ENCODE assay signal across 11 cellular contexts in the genomic region with DNA sequence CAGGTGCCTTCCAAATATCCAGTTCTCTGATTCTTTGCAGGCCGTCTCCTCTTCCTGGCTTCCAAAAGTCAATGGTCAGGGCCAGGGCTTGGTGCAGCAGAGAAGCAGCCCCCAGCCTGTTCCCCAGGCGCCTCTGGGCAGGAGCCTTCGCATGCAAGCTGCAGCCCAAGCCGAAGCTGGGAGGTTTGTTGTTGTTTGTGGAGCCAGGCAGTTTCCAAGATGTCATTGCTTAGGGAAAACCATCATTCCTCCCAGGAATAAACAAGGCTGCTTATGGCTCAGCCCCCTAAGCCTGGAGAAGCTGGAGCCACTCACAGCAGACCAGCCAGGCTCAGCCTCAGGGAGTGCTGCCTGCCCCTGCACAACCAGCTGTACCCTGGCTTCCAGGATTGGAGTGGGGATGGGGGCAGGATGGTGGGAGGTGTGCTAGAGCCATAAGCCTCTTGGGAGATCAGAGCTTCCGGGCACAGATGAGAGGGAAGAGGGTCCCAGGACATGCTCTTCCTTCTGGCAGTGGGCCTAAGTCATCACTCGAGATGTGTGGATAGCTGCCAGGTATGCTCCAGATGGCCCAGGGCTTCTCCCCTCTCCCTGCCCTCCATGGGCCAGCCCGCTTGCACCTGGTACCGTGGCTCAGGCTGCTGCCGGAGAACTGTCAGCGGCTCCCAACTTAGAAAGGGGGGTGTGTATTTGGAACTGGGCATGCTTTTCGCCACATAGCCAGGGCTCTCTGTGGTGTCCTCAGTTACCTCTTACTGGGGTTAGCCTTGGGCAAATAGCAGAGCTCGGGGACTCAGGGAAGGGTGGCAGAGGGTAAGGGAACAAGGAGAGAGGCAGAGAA.
DNase-seq lines count a peak whose midpoint lies in the region; ATAC-seq, FAIRE-seq and TF ChIP-seq lines count a peak whose summit lies in the region.
"Had no signal": no experiment of that assay in that cellular context is flagged by ENCODE, and none has a peak within 500 bp of the region (broad histone marks: within the 10 kb centered on the region; RNA-seq: fewer than 3 reads in every experiment).

No MANE protein-coding gene starts in this region.

- H2BK12ac ChIP-seq in mesenchymal stem cell (ENCODE audit: low read length in 2 of 2): peak overlapping the region; percentile 18 to 93

- H3K4me1 Mint-ChIP-seq in MCF 10A (ENCODE audit: insufficient read depth, unreplicated experiment): peaks cover 34% of the 10 kb centered on the region
- H3K4me1 Mint-ChIP-seq in activated naive CD8-positive, alpha-beta T cell treated with anti-CD3 and anti-CD28 coated beads, Interleukin-2, amount 50 U/mL, for 24 hours: peaks cover 36% of the 10 kb centered on the region
- peaks cover 26% of the 10 kb centered on the region for H3K4me1 Mint-ChIP-seq in CD14-positive monocyte

- 70% methylated on average over 11 of the region's 12 CpGs for WGBS in mesenchymal stem cell

- no peaks in the 10 kb centered on the region for H3K36me3 ChIP-seq in breast epithelium
- peaks cover 0 to 19% of the 10 kb centered on the region in 2 experiments for H3K36me3 ChIP-seq in mesenchymal stem cell (ENCODE audit: control insufficient read depth in 1 of 2, insufficient read depth in 2 of 2, low read depth in 1 of 2, low read length in 2 of 2)

- no peak overlapping the region for H3K4me3 Mint-ChIP-seq in MCF 10A (ENCODE audit: unreplicated experiment)
- H3K4me3 Mint-ChIP-seq in activated naive CD8-positive, alpha-beta T cell treated with anti-CD3 and anti-CD28 coated beads, Interleukin-2, amount 50 U/mL, for 24 hours: no peak overlapping the region
- H3K4me3 Mint-ChIP-seq in CD14-positive monocyte: no peak overlapping the region

- H4K91ac ChIP-seq in mesenchymal stem cell (ENCODE audit: low read length): peak overlapping the region; percentile 80

- no peak for FAIRE-seq in D721Med (lab: Jason Lieb, UNC)

- TF ChIP-seq CTCF in breast epithelium (IDR thresholded peaks at IDR 0.05) (no peak), MCF 10A (IDR thresholded peaks at IDR 0.05; ENCODE audit: unreplicated experiment) (no peak), D721Med (IDR thresholded peaks at IDR 0.05; ENCODE audit: insufficient read depth, missing control alignments) (no peak), CD14-positive monocyte (IDR thresholded peaks at IDR 0.05) (no peak)

- peak overlapping the region; percentile 43 to 59 for H3K4ac ChIP-seq in mesenchymal stem cell (ENCODE audit: low read depth in 1 of 2, low read length in 2 of 2)

- H3K9ac ChIP-seq in mesenchymal stem cell (ENCODE audit: low read length): no peak overlapping the region

- no peaks in the 10 kb centered on the region for H3K27me3 Mint-ChIP-seq in MCF 10A (ENCODE audit: insufficient read depth, unreplicated experiment)
- no peaks in the 10 kb centered on the region for H3K27me3 Mint-ChIP-seq in activated naive CD8-positive, alpha-beta T cell treated with anti-CD3 and anti-CD28 coated beads, Interleukin-2, amount 50 U/mL, for 24 hours
- peaks cover 2 to 4% (median 3%) of the 10 kb centered on the region in 3 donors for H3K27me3 Mint-ChIP-seq in CD14-positive monocyte (ENCODE audit: low read depth in 3 of 3)

- no peak overlapping the region for H3K4me2 ChIP-seq in mesenchymal stem cell (ENCODE audit: low read length, poor library complexity, severe bottlenecking)

- H3K36me3 Mint-ChIP-seq in MCF 10A (ENCODE audit: insufficient read depth, unreplicated experiment) (no peaks in the 10 kb centered on the region), CD14-positive monocyte (no peaks in the 10 kb centered on the region)
- no peaks in the 10 kb centered on the region for H3K36me3 Mint-ChIP-seq in activated naive CD8-positive, alpha-beta T cell treated with anti-CD3 and anti-CD28 coated beads, Interleukin-2, amount 50 U/mL, for 24 hours (ENCODE audit: low read depth)

- peak overlapping the region; percentile 73 for H2BK15ac ChIP-seq in mesenchymal stem cell (ENCODE audit: low read depth, poor library complexity, severe bottlenecking)

- H2BK120ac ChIP-seq in mesenchymal stem cell (ENCODE audit: low read depth, low read length): no peak overlapping the region

- H3K27ac ChIP-seq in breast epithelium (peak overlapping the region; percentile 17 to 44), mesenchymal stem cell (ENCODE audit: low read length, poor library complexity, severe bottlenecking) (no peak overlapping the region)

- H3K4me3 ChIP-seq in breast epithelium (no peak overlapping the region), mesenchymal stem cell (ENCODE audit: insufficient read depth in 1 of 2, low read depth in 1 of 2, low read length in 2 of 2) (no peak overlapping the region)
- H3K4me3 ChIP-seq: dorsolateral prefrontal cortex had no signal

- POLR2A ChIA-PET in MCF 10A (lab: Yijun Ruan, JAX): no interaction called here

- CTCF ChIA-PET in MCF 10A (lab: Yijun Ruan, JAX): interaction anchor here (1.3 kb wide), 1 partner anchor 87 kb away, joined by 5 read pairs; no protein-coding TSS in a partner anchor

- H3K9me3 ChIP-seq in breast epithelium: no peaks in the 10 kb centered on the region
- H3K9me3 ChIP-seq in mesenchymal stem cell (ENCODE audit: control insufficient read depth, low read length): no peaks in the 10 kb centered on the region

- peak overlapping the region in 1 of 2 experiments; percentile 80 for H3K14ac ChIP-seq in mesenchymal stem cell (ENCODE audit: low read length in 2 of 2)

- peak overlapping the region; percentile 53 for H2AK5ac ChIP-seq in mesenchymal stem cell (ENCODE audit: low read length, severe bottlenecking)

- no peak overlapping the region for H2AFZ ChIP-seq in mesenchymal stem cell (ENCODE audit: low read depth, low read length)

- H3K18ac ChIP-seq in mesenchymal stem cell (ENCODE audit: low read depth in 1 of 2, low read length in 2 of 2): peak overlapping the region; percentile 56 to 71

- no peak for ATAC-seq in activated naive CD8-positive, alpha-beta T cell treated with anti-CD3 and anti-CD28 coated beads, Interleukin-2, amount 50 U/mL, for 24 hours
- no peak for ATAC-seq in HG02981 (IDR thresholded peaks at IDR 0.05; ENCODE audit: unreplicated experiment)

- peaks cover 36% of the 10 kb centered on the region for H3K79me1 ChIP-seq in mesenchymal stem cell (replicated peaks; ENCODE audit: low read length, poor library complexity, severe bottlenecking)

- intact Hi-C loops in breast epithelium (cut with DNase I; ENCODE audit: low total_unique reads): no loop called here
- intact Hi-C loops in MCF 10A (cut with micrococcal nuclease): no loop called here
- intact Hi-C loops in CD14-positive monocyte (cut with micrococcal nuclease): loop anchor here in 1 of 2 donors (5.0 kb wide), 1 partner anchor 41 kb away; no protein-coding TSS in a partner anchor

- H3K27ac Mint-ChIP-seq in MCF 10A (ENCODE audit: low read depth, unreplicated experiment): no peak overlapping the region
- peak overlapping the region; percentile 15 for H3K27ac Mint-ChIP-seq in activated naive CD8-positive, alpha-beta T cell treated with anti-CD3 and anti-CD28 coated beads, Interleukin-2, amount 50 U/mL, for 24 hours
- H3K27ac Mint-ChIP-seq in CD14-positive monocyte: no peak overlapping the region

- H3K23ac ChIP-seq in mesenchymal stem cell (ENCODE audit: low read length in 2 of 2): no peak overlapping the region

- H3K9me3 Mint-ChIP-seq in MCF 10A (ENCODE audit: unreplicated experiment) (no peaks in the 10 kb centered on the region), CD14-positive monocyte (peaks cover 0 to 3% (median 0%) of the 10 kb centered on the region in 7 donors)
- no peaks in the 10 kb centered on the region for H3K9me3 Mint-ChIP-seq in activated naive CD8-positive, alpha-beta T cell treated with anti-CD3 and anti-CD28 coated beads, Interleukin-2, amount 50 U/mL, for 24 hours

- H3K27me3 ChIP-seq in breast epithelium (no peaks in the 10 kb centered on the region), mesenchymal stem cell (ENCODE audit: control insufficient read depth in 1 of 2, insufficient read depth in 1 of 2, low read length in 2 of 2) (peaks cover 0 to 10% of the 10 kb centered on the region in 2 experiments)
- H3K27me3 ChIP-seq: dorsolateral prefrontal cortex had no signal

- H4K8ac ChIP-seq in mesenchymal stem cell (ENCODE audit: low read length): peak overlapping the region; percentile 35

- no peak for DNase-seq in breast epithelium (ENCODE audit: low spot score in 2 of 2)
- no peak for DNase-seq in MCF 10A (ENCODE audit: unreplicated experiment)
- no peak for DNase-seq in activated naive CD8-positive, alpha-beta T cell treated with anti-CD3 and anti-CD28 coated beads, Interleukin-2, amount 50 U/mL, for 24 hours
- DNase-seq in mesenchymal stem cell: peak; percentile 95
- no peak for DNase-seq in D721Med (ENCODE audit: insufficient read length, low spot score)
- DNase-seq in RPMI8226: no peak
- DNase-seq in CD14-positive monocyte (ENCODE audit: low spot score): no peak
- DNase-seq: NCI-H1417, T-helper 2 cell had no signal

- no TSS peak for BruUV-seq in MCF 10A (replicated peaks; lab: Mats Ljungman, UMichigan)

- H2BK5ac ChIP-seq in mesenchymal stem cell (ENCODE audit: low read depth, low read length, poor library complexity, severe bottlenecking): no peak overlapping the region

- TF ChIP-seq POLR2A in breast epithelium (IDR thresholded peaks at IDR 0.05): no peak

- peaks cover 7 to 21% of the 10 kb centered on the region in 2 donors for H3K4me1 ChIP-seq in breast epithelium
- peaks cover 54% of the 10 kb centered on the region for H3K4me1 ChIP-seq in mesenchymal stem cell (ENCODE audit: control insufficient read depth, insufficient read depth, low read depth, low read length)
